ENCODE assay signal across 12 cellular contexts in the genomic region with DNA sequence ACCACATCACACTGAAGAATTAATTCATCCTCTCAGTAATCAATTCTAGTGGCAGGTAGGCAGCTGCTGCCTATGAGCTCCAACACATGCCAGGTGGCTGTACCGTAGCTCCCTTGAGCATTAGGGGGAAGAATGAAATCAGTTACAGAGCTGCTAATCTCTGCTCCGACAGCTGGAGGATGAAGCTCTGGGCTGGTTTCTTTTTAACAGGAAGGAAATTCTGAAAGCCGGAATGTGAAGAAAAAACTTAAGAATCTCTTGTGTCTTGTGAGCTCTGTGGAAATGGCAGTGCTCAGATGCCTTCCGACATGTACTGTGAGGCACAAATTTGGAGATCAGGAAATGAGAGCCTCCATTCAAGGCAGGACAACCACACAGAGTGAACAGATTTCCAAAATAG. TPM values are rescaled to one million over a fixed set of nuclear protein-coding genes. Genes with fewer than 3 reads are reported as not detected.
DNase-seq lines count a peak whose midpoint lies in the region; ATAC-seq and TF ChIP-seq lines count a peak whose summit lies in the region.
"Had no signal": no experiment of that assay in that cellular context is flagged by ENCODE, and none has a peak within 500 bp of the region (broad histone marks: within the 10 kb centered on the region; RNA-seq: fewer than 3 reads in every experiment).

No MANE protein-coding gene starts in this region.

- peaks cover 35% of the 10 kb centered on the region for H3K4me1 Mint-ChIP-seq in activated B cell treated with CpG ODN at 0.5 μM for 24 hours
- H3K4me1 Mint-ChIP-seq in naive B cell = peaks cover 34 to 43% (median 37%) of the 10 kb centered on the region in 3 donors

- H3K4me1 ChIP-seq in MM.1S (ENCODE audit: low read length) = peaks cover 7% of the 10 kb centered on the region

- POLR2A ChIA-PET in activated B cell treated with CpG ODN at 0.5 μM for 24 hours (lab: Charles Lee) = interaction anchor here (0.7 kb wide), 1 partner anchor 461 kb away, joined by 5 read pairs; no protein-coding TSS in a partner anchor

- H4K20me1 ChIP-seq in MM.1S (ENCODE audit: insufficient read depth, low read length) = no peaks in the 10 kb centered on the region

- no peaks in the 10 kb centered on the region for H3K9me3 Mint-ChIP-seq in activated B cell treated with CpG ODN at 0.5 μM for 24 hours
- H3K9me3 Mint-ChIP-seq in naive B cell = no peaks in the 10 kb centered on the region

- H3F3A ChIP-seq in MM.1S (ENCODE audit: insufficient read depth, low read length) = peaks cover 19% of the 10 kb centered on the region

- no peaks in the 10 kb centered on the region for H3K9me2 ChIP-seq in MM.1S (replicated peaks; ENCODE audit: insufficient read depth, low read length)

- no peak overlapping the region for H3K9ac ChIP-seq in MM.1S (ENCODE audit: low read length)

- ATAC-seq in activated B cell treated with CpG ODN at 0.5 μM for 24 hours (ENCODE audit: low read depth) (no peak), naive B cell (ENCODE audit: low read depth in 2 of 2) (no peak), HG03520 (IDR thresholded peaks at IDR 0.05; ENCODE audit: unreplicated experiment) (no peak), GM19351 (IDR thresholded peaks at IDR 0.05; ENCODE audit: unreplicated experiment) (no peak)
- ATAC-seq: Panc1 had no signal

- H3K36me3 ChIP-seq in MM.1S (replicated peaks; ENCODE audit: insufficient read depth, low read length) = no peaks in the 10 kb centered on the region

- no peak overlapping the region; the same call in 1 of the 2 replicates for H3K4me3 ChIP-seq in MM.1S (ENCODE audit: low read length)

- peak overlapping the region; percentile 1 for H2AFZ ChIP-seq in MM.1S (ENCODE audit: low read length)

- TF ChIP-seq CTCF in MM.1S (IDR thresholded peaks at IDR 0.05; ENCODE audit: low read length) (no peak), activated B cell treated with CpG ODN at 0.5 μM for 24 hours (IDR thresholded peaks at IDR 0.05) (no peak)

- H3K27ac ChIP-seq in MM.1S (ENCODE audit: low read length) = no peak overlapping the region

- peak overlapping the region; percentile 15; the same call in 1 of the 2 replicates for H3K4me2 ChIP-seq in MM.1S (ENCODE audit: low read depth, low read length)

- DNase-seq in DMS 273 (lab: John Stamatoyannopoulos, UW; ENCODE audit: unreplicated experiment) = peak; percentile 83
- peak; percentile 46 for DNase-seq in MM.1S
- DNase-seq in activated B cell treated with CpG ODN at 0.5 μM for 24 hours = no peak
- DNase-seq in naive B cell = peak; percentile 13
- DNase-seq in AML-193 (lab: John Stamatoyannopoulos, UW) = no peak
- no peak for DNase-seq in SIG-M5 treated with dmso at 0.1 percent for 504 hours (lab: John Stamatoyannopoulos, UW; ENCODE audit: unreplicated experiment)
- DNase-seq: amygdala; stimulated activated naive CD4-positive, alpha-beta T cell treated with Interleukin-2 at 50 U/mL for 16 hours had no signal

- 0 out of 2 replicates have a peak, but pooled peaks cover 3% of the 10 kb centered on the region for H3K27me3 ChIP-seq in MM.1S (replicated peaks; ENCODE audit: insufficient read depth, low read length)

- H3K79me2 ChIP-seq in MM.1S (ENCODE audit: low read length) = peaks cover 18% of the 10 kb centered on the region

- no peaks in the 10 kb centered on the region for H3K9me3 ChIP-seq in MM.1S (replicated peaks; ENCODE audit: insufficient read depth, low read length)

- H3K36me3 Mint-ChIP-seq in activated B cell treated with CpG ODN at 0.5 μM for 24 hours (ENCODE audit: low read depth) (peaks cover 6% of the 10 kb centered on the region), naive B cell (no peaks in the 10 kb centered on the region)

- H3K4me3 Mint-ChIP-seq in activated B cell treated with CpG ODN at 0.5 μM for 24 hours (peak overlapping the region; percentile 64), naive B cell (peak overlapping the region; percentile 10 to 83 (median 72))

- intact Hi-C loops in activated B cell treated with CpG ODN at 0.5 μM for 24 hours (cut with micrococcal nuclease) = loop anchor here (5.0 to 10.0 kb wide), 3 partner anchors 393 to 815 kb away; a partner anchor contains a TSS

- H3K27ac Mint-ChIP-seq in activated B cell treated with CpG ODN at 0.5 μM for 24 hours (peak overlapping the region; percentile 89), naive B cell (peak overlapping the region; percentile 51 to 93 (median 90))

- CTCF ChIA-PET in activated B cell treated with CpG ODN at 0.5 μM for 24 hours (lab: Charles Lee) = interaction anchor here (0.9 to 10.5 kb wide), 5 partner anchors 50 to 247 kb away, joined by 3 to 169 read pairs (median 3); no protein-coding TSS in a partner anchor

- H3K27me3 Mint-ChIP-seq in activated B cell treated with CpG ODN at 0.5 μM for 24 hours (no peaks in the 10 kb centered on the region), naive B cell (peaks cover 0 to 8% (median 0%) of the 10 kb centered on the region in 3 donors)

RNA-seq across cellular contexts. Expression of a gene that starts 2.8 kb away (rescaled TPM):
- 10.9 and 11.6 TPM in 2 replicates for total RNA-seq in activated B cell treated with CpG ODN at 0.5 μM for 24 hours
- polyA plus RNA-seq in naive B cell (ENCODE audit: low read depth in 6 of 6) = 1 to 10 TPM; 3.6 to 9.9 (median 5.3) TPM

RNA-seq across cellular contexts. Expression of a gene that starts 33.6 kb away (rescaled TPM):
- total RNA-seq in activated B cell treated with CpG ODN at 0.5 μM for 24 hours = 0.66 and 1.8 TPM in 2 replicates
- under 1 TPM in 1 of 6 donors, not detected in 5; 0.14 TPM for polyA plus RNA-seq in naive B cell (ENCODE audit: low read depth in 6 of 6)
- total RNA-seq: MCF 10A had no signal

Comparison
In these comparisons a context has a peak if more than half of its experiments do, and no peak if none do; other contexts are left out.
1. DNase-seq: peak in DMS 273 (single experiment), MM.1S (single experiment) and naive B cell (single experiment); none in activated B cell treated with CpG ODN at 0.5 μM for 24 hours (single experiment), AML-193 (0 of 2) and SIG-M5 treated with dmso at 0.1 percent for 504 hours (single experiment).